ENCODE assay signal across 23 cellular contexts in the genomic region with DNA sequence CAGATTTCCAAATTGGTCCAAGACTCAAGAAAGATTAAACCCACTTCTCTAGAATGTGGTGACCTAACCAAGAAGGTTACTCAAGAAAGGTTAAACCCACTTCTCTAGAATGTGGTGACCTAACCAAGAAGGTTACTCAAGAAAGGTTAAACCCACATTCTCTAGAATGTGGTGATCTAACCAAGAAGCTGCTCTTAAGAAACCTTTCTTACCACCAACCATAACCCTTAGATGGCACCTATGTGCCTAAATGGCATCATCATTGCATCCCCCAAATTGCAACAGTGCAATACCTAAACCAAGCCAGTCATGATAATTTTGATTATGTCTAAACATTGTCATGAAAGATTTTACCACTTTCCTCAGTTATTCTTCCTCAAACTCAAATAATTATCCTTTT. TPM values are rescaled to one million over a fixed set of nuclear protein-coding genes. Genes with fewer than 3 reads are reported as not detected.
DNase-seq lines count a peak whose midpoint lies in the region; ATAC-seq, FAIRE-seq and TF ChIP-seq lines count a peak whose summit lies in the region.
"Had no signal": no experiment of that assay in that cellular context is flagged by ENCODE, and none has a peak within 500 bp of the region (broad histone marks: within the 10 kb centered on the region; RNA-seq: fewer than 3 reads in every experiment).

No MANE protein-coding gene starts in this region.

- no peaks in the 10 kb centered on the region for H3K27me3 ChIP-seq in endothelial cell of umbilical vein (ENCODE audit: control insufficient read depth in 2 of 2, insufficient read depth in 2 of 2, low read length in 2 of 2)
- H3K27me3 ChIP-seq: BE2C, BLaER1 had no signal

- H3K9me1 ChIP-seq in endothelial cell of umbilical vein (replicated peaks; ENCODE audit: control insufficient read depth, extremely low read depth, insufficient read depth, low read length): no peaks in the 10 kb centered on the region

- no peaks in the 10 kb centered on the region for H3K9me3 Mint-ChIP-seq in stimulated activated naive CD8-positive, alpha-beta T cell treated with anti-CD3 and anti-CD28 coated beads, Interleukin-15, amount 100 ng/mL, for 72 hours
- H3K9me3 Mint-ChIP-seq: CD14-positive monocyte; CD4-positive, alpha-beta memory T cell; CD8-positive, alpha-beta memory T cell had no signal

- dilution Hi-C loops in endothelial cell of umbilical vein (cut with MboI; ENCODE audit: extremely low pct_ligation_motif_present, low sequenced_read_pairs): no loop called here

- POLR2A ChIA-PET in endothelial cell of umbilical vein (lab: Charles Lee): no interaction called here

- H3K4me1 Mint-ChIP-seq in stimulated activated naive CD8-positive, alpha-beta T cell treated with anti-CD3 and anti-CD28 coated beads, Interleukin-15, amount 100 ng/mL, for 72 hours: no peaks in the 10 kb centered on the region
- H3K4me1 Mint-ChIP-seq: CD14-positive monocyte; CD4-positive, alpha-beta memory T cell; CD4-positive, CD25-positive, alpha-beta regulatory T cell; CD8-positive, alpha-beta memory T cell had no signal

- intact Hi-C loops in endothelial cell of umbilical vein (cut with micrococcal nuclease): no loop called here

- DNase-seq in stimulated activated naive CD8-positive, alpha-beta T cell treated with anti-CD3 and anti-CD28 coated beads, Interleukin-15, amount 100 ng/mL, for 72 hours: no peak
- no peak for DNase-seq in stimulated activated naive CD8-positive, alpha-beta T cell treated with anti-CD3 and anti-CD28 coated beads, Interleukin-15, Interleukin-2, amounts not matched to agents 100 U/mL and 50 U/mL, for 24 hours
- no peak for DNase-seq in GM12891 (ENCODE audit: insufficient read length, low spot score)
- no peak for DNase-seq in endothelial cell of umbilical vein (ENCODE audit: low read depth, low spot score)
- DNase-seq in SW 1271 (lab: John Stamatoyannopoulos, UW): no peak
- DNase-seq in erythroblast (lab: John Stamatoyannopoulos, UW): no peak
- DNase-seq: 8988T; ACHN; BE2C; C1 segment of cervical spinal cord; CD4-positive, alpha-beta memory T cell; CD4-positive, CD25-positive, alpha-beta regulatory T cell; CD8-positive, alpha-beta memory T cell; COR-L47; DMS79 treated with DMSO at 0.1 percent for 48 hours; GF-D8 had no signal

- H3K36me3 ChIP-seq in endothelial cell of umbilical vein (ENCODE audit: control insufficient read depth in 2 of 2, extremely low read depth in 1 of 2, insufficient read depth in 2 of 2, low read length in 2 of 2): no peaks in the 10 kb centered on the region
- H3K36me3 ChIP-seq: BE2C, BLaER1 had no signal

- FAIRE-seq in GM12891 (lab: Jason Lieb, UNC) (peak; percentile 58), endothelial cell of umbilical vein (lab: Jason Lieb, UNC) (peak; percentile 55)
- FAIRE-seq: A204.1, G401.6, GM12892, GM18507 had no signal

- peaks cover 10% of the 10 kb centered on the region for H3K27me3 Mint-ChIP-seq in stimulated activated naive CD8-positive, alpha-beta T cell treated with anti-CD3 and anti-CD28 coated beads, Interleukin-15, amount 100 ng/mL, for 72 hours
- H3K27me3 Mint-ChIP-seq: CD4-positive, CD25-positive, alpha-beta regulatory T cell had no signal

- H2AFZ ChIP-seq in endothelial cell of umbilical vein (ENCODE audit: low read depth, low read length): no peak overlapping the region

- H3K4me1 ChIP-seq in endothelial cell of umbilical vein (ENCODE audit: control insufficient read depth, extremely low read depth, insufficient read depth, low read length): peaks cover 3% of the 10 kb centered on the region
- H3K4me1 ChIP-seq: BE2C, BLaER1 had no signal

- H3K27ac ChIP-seq in endothelial cell of umbilical vein (ENCODE audit: insufficient read depth, low read depth, low read length): no peak overlapping the region
- H3K27ac ChIP-seq: BLaER1 had no signal

- no peaks in the 10 kb centered on the region for H4K20me1 ChIP-seq in endothelial cell of umbilical vein (replicated peaks; ENCODE audit: control insufficient read depth, extremely low read depth, insufficient read depth, low read length)
- H4K20me1 ChIP-seq: BLaER1 had no signal

- no peaks in the 10 kb centered on the region for H3K79me2 ChIP-seq in endothelial cell of umbilical vein (ENCODE audit: control insufficient read depth, insufficient read depth, low read length)

- BruUV-seq in endothelial cell of umbilical vein (replicated peaks; lab: Mats Ljungman, UMichigan): no TSS peak

- no peak for TF ChIP-seq POLR2A in GM12891 (IDR thresholded peaks at IDR 0.05; ENCODE audit: low read depth, low read length)
- TF ChIP-seq POLR2A in endothelial cell of umbilical vein (IDR thresholded peaks at IDR 0.05; ENCODE audit: low read depth, low read length): no peak
- no peak for TF ChIP-seq POLR2A in erythroblast (IDR thresholded peaks at IDR 0.05; ENCODE audit: low read length)

- CTCF ChIA-PET in endothelial cell of umbilical vein (lab: Charles Lee): no interaction called here

- H3K4me3 ChIP-seq in endothelial cell of umbilical vein (replicated peaks in 1 of 3; ENCODE audit: insufficient read depth in 1 of 3, low read depth in 1 of 3, low read length in 3 of 3): no peak overlapping the region
- H3K4me3 ChIP-seq: BLaER1 had no signal

- H3K4me3 Mint-ChIP-seq in stimulated activated naive CD8-positive, alpha-beta T cell treated with anti-CD3 and anti-CD28 coated beads, Interleukin-15, amount 100 ng/mL, for 72 hours: no peak overlapping the region
- H3K4me3 Mint-ChIP-seq: CD14-positive monocyte; CD4-positive, alpha-beta memory T cell; CD4-positive, CD25-positive, alpha-beta regulatory T cell; CD8-positive, alpha-beta memory T cell had no signal

- H3K27ac Mint-ChIP-seq in stimulated activated naive CD8-positive, alpha-beta T cell treated with anti-CD3 and anti-CD28 coated beads, Interleukin-15, amount 100 ng/mL, for 72 hours: no peak overlapping the region
- H3K27ac Mint-ChIP-seq: CD4-positive, alpha-beta memory T cell; CD4-positive, CD25-positive, alpha-beta regulatory T cell; CD8-positive, alpha-beta memory T cell had no signal

- no peak overlapping the region for H3K4me2 ChIP-seq in endothelial cell of umbilical vein (ENCODE audit: insufficient read depth, low read length)
- H3K4me2 ChIP-seq: BLaER1 had no signal

- H3K9ac ChIP-seq in endothelial cell of umbilical vein (replicated peaks; ENCODE audit: extremely low read depth, insufficient read depth, low read length): no peak overlapping the region
- H3K9ac ChIP-seq: BLaER1 had no signal

- TF ChIP-seq CTCF in endothelial cell of umbilical vein (IDR thresholded peaks at IDR 0.05; ENCODE audit: extremely low read depth in 1 of 2, insufficient read depth in 1 of 2, low read depth in 1 of 2, low read length in 2 of 2): no peak

- H3K9me3 ChIP-seq in endothelial cell of umbilical vein (replicated peaks; ENCODE audit: control insufficient read depth, insufficient read depth, low read length): no peaks in the 10 kb centered on the region
- H3K9me3 ChIP-seq: BE2C, BLaER1 had no signal

- peak; percentile 39 for ATAC-seq in stimulated activated naive CD8-positive, alpha-beta T cell treated with anti-CD3 and anti-CD28 coated beads, Interleukin-15, amount 100 ng/mL, for 72 hours
- no peak for ATAC-seq in stimulated activated naive CD8-positive, alpha-beta T cell treated with anti-CD3 and anti-CD28 coated beads, Interleukin-15, Interleukin-2, amounts not matched to agents 100 U/mL and 50 U/mL, for 24 hours
- ATAC-seq in GM21360 (IDR thresholded peaks at IDR 0.05; ENCODE audit: unreplicated experiment): no peak

TF ChIP-seq in GM12891, 5 proteins besides CTCF, POLR2A, EP300 and RAD21:
- TF ChIP-seq POU2F2 (IDR thresholded peaks at IDR 0.05; ENCODE audit: low read depth, low read length) (no peak), POLR2AphosphoS5 (IDR thresholded peaks at IDR 0.05; ENCODE audit: low read depth, low read length) (no peak), PAX5 (IDR thresholded peaks at IDR 0.05; ENCODE audit: insufficient read depth, low read length, severe bottlenecking) (no peak), TAF1 (IDR thresholded peaks at IDR 0.05; ENCODE audit: low read depth, low read length) (no peak), SPI1 (IDR thresholded peaks at IDR 0.05; ENCODE audit: low read depth, low read length) (no peak)

TF ChIP-seq in endothelial cell of umbilical vein, 7 proteins besides CTCF, POLR2A, EP300 and RAD21:
- TF ChIP-seq MYC (IDR thresholded peaks at IDR 0.05; ENCODE audit: low read depth, low read length) (no peak), EZH2 (IDR thresholded peaks at IDR 0.05; ENCODE audit: borderline replicate concordance, low read depth, low read length, severe bottlenecking) (no peak), FOS (IDR thresholded peaks at IDR 0.05; ENCODE audit: borderline replicate concordance, insufficient read depth, low read length) (no peak), POLR2AphosphoS5 (IDR thresholded peaks at IDR 0.05; ENCODE audit: insufficient read depth, low read depth, low read length) (no peak), MAX (IDR thresholded peaks at IDR 0.05; ENCODE audit: insufficient read depth, insufficient read length) (no peak), JUN (IDR thresholded peaks at IDR 0.05; ENCODE audit: borderline replicate concordance, insufficient read depth, insufficient read length, low read depth) (no peak), GATA2 (IDR thresholded peaks at IDR 0.05; ENCODE audit: insufficient read depth, insufficient read length, low read depth, low read length) (no peak)

RNA-seq across cellular contexts. Expression of gene IDS, which starts 49.2 kb away (rescaled TPM):
- 28.3 TPM for polyA plus RNA-seq in GM12891 (2012; ENCODE audit: low read depth, missing spikeins)
- total RNA-seq in endothelial cell of umbilical vein: 35.2 and 42.2 TPM in 2 replicates
- polyA plus RNA-seq in endothelial cell of umbilical vein: 42.9 and 44.0 TPM in 2 replicates
- 41.1 and 42.8 TPM in 2 replicates for polyA plus RNA-seq in endothelial cell of umbilical vein (2011; cell fraction: cytosol; rRNA removed)
- 44.1 and 46.1 TPM in 2 replicates for polyA plus RNA-seq in endothelial cell of umbilical vein (2011; cell fraction: nucleus; rRNA removed)
- 39.4 and 43.7 TPM in 2 replicates for polyA plus RNA-seq in endothelial cell of umbilical vein (2012)
- 56.8 and 73.5 TPM in 2 replicates for polyA minus RNA-seq in endothelial cell of umbilical vein
- 4.5 TPM for polyA minus RNA-seq in endothelial cell of umbilical vein (2011; cell fraction: cytosol; rRNA and poly(A)+ RNA removed)
- polyA minus RNA-seq in endothelial cell of umbilical vein (2011; cell fraction: nucleus; rRNA and poly(A)+ RNA removed): 27.7 and 31.7 TPM in 2 replicates
